Comparison of ENCODE assay signal across 1 cellular context in genomic region chr3:185131602-185132256, GRCh38.
TF ChIP-seq lines count a peak whose summit lies in the region.

No MANE protein-coding gene starts in this region.

TF ChIP-seq in HepG2, 621 proteins besides CTCF, POLR2A, EP300 and RAD21 (continued from another document):
- no peak for TF ChIP-seq HMGXB3 (CRISPR knock-in tag; IDR thresholded peaks at IDR 0.05; ENCODE audit: borderline replicate concordance)
- no peak for TF ChIP-seq SOX13 (IDR thresholded peaks at IDR 0.05)
- TF ChIP-seq SOX13 (CRISPR knock-in tag; conservative IDR thresholded peaks at IDR 0.05 in 1 of 2, IDR thresholded peaks at IDR 0.05 in 1 of 2) = peak in 1 of 2 experiments; percentile 22; a peak in 1 of 4 replicates
- TF ChIP-seq MAFK (conservative IDR thresholded peaks at IDR 0.05 in 1 of 2, IDR thresholded peaks at IDR 0.05 in 1 of 2; ENCODE audit: low read length in 2 of 2) = no peak
- TF ChIP-seq ZNF296 (CRISPR knock-in tag; conservative IDR thresholded peaks at IDR 0.05) = no peak
- peak; percentile 36; the same call in 1 of the 2 replicates for TF ChIP-seq PAXIP1 (CRISPR knock-in tag; conservative IDR thresholded peaks at IDR 0.05)
- no peak for TF ChIP-seq ZNF501 (CRISPR knock-in tag; IDR thresholded peaks at IDR 0.05)
- no peak for TF ChIP-seq SIN3B (IDR thresholded peaks at IDR 0.05; ENCODE audit: low read length)
- TF ChIP-seq SPEN (CRISPR knock-in tag; IDR thresholded peaks at IDR 0.05; ENCODE audit: low read depth) = no peak
- TF ChIP-seq HINFP (CRISPR knock-in tag; IDR thresholded peaks at IDR 0.05; ENCODE audit: low read depth) = no peak
- TF ChIP-seq ETV5 (CRISPR knock-in tag; IDR thresholded peaks at IDR 0.05; ENCODE audit: borderline replicate concordance) = no peak
- no peak for TF ChIP-seq IRF2 (CRISPR knock-in tag; IDR thresholded peaks at IDR 0.05)
- no peak for TF ChIP-seq SMAD9 (CRISPR knock-in tag; IDR thresholded peaks at IDR 0.05)
- 0 out of 2 replicates have a peak, but pooled peaks have one; percentile 45 for TF ChIP-seq ZNF142 (CRISPR knock-in tag; IDR thresholded peaks at IDR 0.05)
- no peak for TF ChIP-seq NPAS2 (CRISPR knock-in tag; IDR thresholded peaks at IDR 0.05; ENCODE audit: borderline replicate concordance)
- TF ChIP-seq ATF2 (CRISPR knock-in tag; IDR thresholded peaks at IDR 0.05) = no peak
- TF ChIP-seq TEAD3 (CRISPR knock-in tag; optimal IDR thresholded peaks at IDR 0.05; ENCODE audit: borderline replicate concordance) = peak; percentile 21
